Comparison of ENCODE assay signal across 8 cellular contexts in genomic region chr1:204837440-204838084, GRCh38. TPM values are rescaled to one million over a fixed set of nuclear protein-coding genes. Genes with fewer than 3 reads are reported as not detected.
DNase-seq lines count a peak whose midpoint lies in the region; ATAC-seq and TF ChIP-seq lines count a peak whose summit lies in the region.

No MANE protein-coding gene starts in this region.

- dilution Hi-C loops in mammary epithelial cell (cut with HindIII; ENCODE audit: low sequenced_read_pairs): loop anchor here (10.0 kb wide), 1 partner anchor 57 kb away; no protein-coding TSS in a partner anchor

- H4K91ac ChIP-seq in mesenchymal stem cell (ENCODE audit: low read length): no peak overlapping the region

- no peaks in the 10 kb centered on the region for H3K79me2 ChIP-seq in mammary epithelial cell (ENCODE audit: insufficient read depth, low read length)

- no peak overlapping the region for H2AK5ac ChIP-seq in mesenchymal stem cell (ENCODE audit: low read length, severe bottlenecking)

- no peak overlapping the region for H2BK5ac ChIP-seq in mesenchymal stem cell (ENCODE audit: low read depth, low read length, poor library complexity, severe bottlenecking)

- no peak overlapping the region for H3K23ac ChIP-seq in mesenchymal stem cell (ENCODE audit: low read length in 2 of 2)

- H3K4me2 ChIP-seq in mammary epithelial cell (ENCODE audit: insufficient read depth, low read depth, low read length) (no peak overlapping the region), mesenchymal stem cell (ENCODE audit: low read length, poor library complexity, severe bottlenecking) (no peak overlapping the region)

- BruUV-seq in mammary epithelial cell (replicated peaks; lab: Mats Ljungman, UMichigan): no TSS peak

- H4K8ac ChIP-seq in mesenchymal stem cell (ENCODE audit: low read length): no peak overlapping the region

- no peak for ATAC-seq in activated CD4-positive, CD25-positive, alpha-beta regulatory T cell treated with anti-CD3 and anti-CD28 coated beads, Interleukin-2, amount 50 U/mL, for 24 hours

- no peaks in the 10 kb centered on the region for H4K20me1 ChIP-seq in mammary epithelial cell (ENCODE audit: insufficient read depth, low read length)

- no peak for TF ChIP-seq POLR2A in vagina (IDR thresholded peaks at IDR 0.05)

- in situ Hi-C loops in mammary epithelial cell (cut with MboI; ENCODE audit: low sequenced_read_pairs in 2 of 2): no loop called here

- H3K4me3 ChIP-seq in mammary epithelial cell (replicated peaks in 1 of 3; ENCODE audit: insufficient read depth in 1 of 3, low read depth in 2 of 3, low read length in 3 of 3): no peak overlapping the region
- no peak overlapping the region for H3K4me3 ChIP-seq in mesenchymal stem cell (ENCODE audit: insufficient read depth in 1 of 2, low read depth in 1 of 2, low read length in 2 of 2)
- H3K4me3 ChIP-seq in vagina: no peak overlapping the region

- no peak overlapping the region for H2BK15ac ChIP-seq in mesenchymal stem cell (ENCODE audit: low read depth, poor library complexity, severe bottlenecking)

- H3K18ac ChIP-seq in mesenchymal stem cell (ENCODE audit: low read depth in 1 of 2, low read length in 2 of 2): no peak overlapping the region

- H3K9me3 ChIP-seq in mammary epithelial cell (replicated peaks; ENCODE audit: insufficient read depth, low read length): no peaks in the 10 kb centered on the region
- H3K9me3 ChIP-seq in mesenchymal stem cell (ENCODE audit: control insufficient read depth, low read length): no peaks in the 10 kb centered on the region
- no peaks in the 10 kb centered on the region for H3K9me3 ChIP-seq in vagina

- no peak overlapping the region for H3K27ac ChIP-seq in mammary epithelial cell (ENCODE audit: insufficient read depth, low read depth, low read length)
- no peak overlapping the region for H3K27ac ChIP-seq in mesenchymal stem cell (ENCODE audit: low read length, poor library complexity, severe bottlenecking)
- H3K27ac ChIP-seq in vagina: no peak overlapping the region

- no peak overlapping the region for H3K14ac ChIP-seq in mesenchymal stem cell (ENCODE audit: low read length in 2 of 2)

- H3K36me3 ChIP-seq in mammary epithelial cell (ENCODE audit: insufficient read depth, low read length): no peaks in the 10 kb centered on the region
- peaks cover 0 to 28% of the 10 kb centered on the region in 2 experiments for H3K36me3 ChIP-seq in mesenchymal stem cell (ENCODE audit: control insufficient read depth in 1 of 2, insufficient read depth in 2 of 2, low read depth in 1 of 2, low read length in 2 of 2)
- no peaks in the 10 kb centered on the region for H3K36me3 ChIP-seq in vagina

- intact Hi-C loops in mammary epithelial cell (cut with micrococcal nuclease): no loop called here
- intact Hi-C loops in vagina (cut with DNase I): no loop called here

- CTCF ChIA-PET in mammary epithelial cell (lab: Charles Lee; ENCODE audit: low non-redundant PET): no interaction called here

- TF ChIP-seq CTCF in mammary epithelial cell (conservative IDR thresholded peaks at IDR 0.05 in 1 of 2, IDR thresholded peaks at IDR 0.05 in 1 of 2; ENCODE audit: extremely low read depth in 1 of 2, insufficient read depth in 1 of 2, low read depth in 1 of 2, low read length in 2 of 2) (peak in 1 of 2 donors; percentile 6), vagina (IDR thresholded peaks at IDR 0.05) (no peak)

- H3K9ac ChIP-seq in mammary epithelial cell (ENCODE audit: insufficient read depth, low read length) (no peak overlapping the region), mesenchymal stem cell (ENCODE audit: low read length) (no peak overlapping the region)

- peak; percentile 73 for DNase-seq in GM03348 (ENCODE audit: low spot score)
- DNase-seq in NAMALWA (ENCODE audit: low spot score): peak; percentile 36
- peak; percentile 38 for DNase-seq in mammary epithelial cell
- DNase-seq in mesenchymal stem cell: peak; percentile 63
- no peak for DNase-seq in NCI-H2029 (lab: John Stamatoyannopoulos, UW)
- no peak for DNase-seq in NCI-H1694 (lab: John Stamatoyannopoulos, UW)
- no peak for DNase-seq in vagina (ENCODE audit: extremely low spot score in 2 of 2)

- H3K4me1 ChIP-seq in mammary epithelial cell (ENCODE audit: insufficient read depth, low read length) (no peaks in the 10 kb centered on the region), mesenchymal stem cell (ENCODE audit: control insufficient read depth, insufficient read depth, low read depth, low read length) (no peaks in the 10 kb centered on the region), vagina (peaks cover 10% of the 10 kb centered on the region)

- H2BK12ac ChIP-seq in mesenchymal stem cell (ENCODE audit: low read length in 2 of 2): no peak overlapping the region

- no peak overlapping the region for H2BK120ac ChIP-seq in mesenchymal stem cell (ENCODE audit: low read depth, low read length)

- 38% methylated on average over 7 of the region's 7 CpGs for WGBS in mammary epithelial cell (ENCODE audit: low coverage, missing lambda C conversion rate)
- WGBS in mesenchymal stem cell: 25% methylated on average over 6 of the region's 7 CpGs

- H2AFZ ChIP-seq in mammary epithelial cell (ENCODE audit: low read depth, low read length) (no peak overlapping the region), mesenchymal stem cell (ENCODE audit: low read depth, low read length) (no peak overlapping the region)

- no peak overlapping the region for H3K4ac ChIP-seq in mesenchymal stem cell (ENCODE audit: low read depth in 1 of 2, low read length in 2 of 2)

- no peaks in the 10 kb centered on the region for H3K79me1 ChIP-seq in mesenchymal stem cell (replicated peaks; ENCODE audit: low read length, poor library complexity, severe bottlenecking)

- H3K27me3 ChIP-seq in mammary epithelial cell (ENCODE audit: insufficient read depth, low read length) (no peaks in the 10 kb centered on the region), mesenchymal stem cell (ENCODE audit: control insufficient read depth in 1 of 2, insufficient read depth in 1 of 2, low read length in 2 of 2) (peaks cover 0 to 11% of the 10 kb centered on the region in 2 experiments), vagina (no peaks in the 10 kb centered on the region)

RNA-seq across cellular contexts. Expression of gene NFASC, which starts 33.1 kb away (rescaled TPM):
- 10 to 100 TPM; 37.6 to 94.9 TPM for total RNA-seq in mammary epithelial cell
- 12.7 TPM for polyA plus RNA-seq in mammary epithelial cell
- 28.6 TPM for polyA minus RNA-seq in mammary epithelial cell
- polyA plus RNA-seq in mesenchymal stem cell (2013, experiment 1 of 2): 0.07 TPM
- polyA plus RNA-seq in mesenchymal stem cell (2013, experiment 2 of 2): 0.03 TPM
- total RNA-seq in vagina: 23.3 TPM

Comparison
In these comparisons a context has a peak if more than half of its experiments do, and no peak if none do; other contexts are left out.
1. DNase-seq: peak in GM03348 (single experiment), NAMALWA (single experiment), mammary epithelial cell (single experiment) and mesenchymal stem cell (single experiment); none in NCI-H2029 (single experiment), NCI-H1694 (single experiment) and vagina (0 of 2).